Comparison of ENCODE assay signal across 11 cellular contexts in the genomic region with DNA sequence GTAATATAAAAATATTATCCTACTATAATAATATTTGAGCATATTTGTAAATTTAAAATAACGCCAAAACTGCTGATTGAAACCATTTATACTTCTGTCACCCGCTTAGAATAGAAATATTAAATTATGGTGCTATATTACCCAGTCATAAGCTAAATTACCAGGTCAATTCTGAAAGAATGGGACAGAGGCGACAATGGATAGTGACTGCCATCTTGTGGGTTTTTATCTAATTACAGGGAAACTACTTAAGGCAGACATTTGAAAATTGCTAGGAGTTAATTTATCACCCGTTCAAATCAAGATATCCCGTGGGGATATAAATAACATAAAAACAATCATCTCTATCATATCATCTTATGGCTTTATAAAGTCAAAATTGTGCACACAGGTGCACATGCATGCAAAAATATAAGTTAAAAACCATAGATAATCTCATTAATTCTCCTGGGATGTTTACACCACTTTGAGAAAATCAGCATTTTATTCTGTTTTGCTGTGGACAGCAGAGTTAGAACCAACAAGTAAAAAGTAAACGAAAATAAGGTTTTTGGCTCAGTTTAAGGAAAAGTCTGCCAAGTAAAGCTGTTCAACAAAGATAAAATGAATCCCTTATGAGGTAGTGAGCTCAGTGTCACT. TPM values are rescaled to one million over a fixed set of nuclear protein-coding genes. Genes with fewer than 3 reads are reported as not detected.
DNase-seq lines count a peak whose midpoint lies in the region; ATAC-seq, FAIRE-seq and TF ChIP-seq lines count a peak whose summit lies in the region.
"Had no signal": no experiment of that assay in that cellular context is flagged by ENCODE, and none has a peak within 500 bp of the region (broad histone marks: within the 10 kb centered on the region; RNA-seq: fewer than 3 reads in every experiment).

No MANE protein-coding gene starts in this region.

- H3K27me3 ChIP-seq in OCI-LY1 (ENCODE audit: insufficient read depth, low read length) (no peaks in the 10 kb centered on the region), heart left ventricle (peaks cover 0 to 16% (median 0%) of the 10 kb centered on the region in 9 donors)
- H3K27me3 ChIP-seq: SJSA1 had no signal

- H3K9me3 ChIP-seq in OCI-LY1 (ENCODE audit: low read length) (no peaks in the 10 kb centered on the region), heart left ventricle (peaks cover 0 to 4% (median 0%) of the 10 kb centered on the region in 12 donors)

- H3K4me3 ChIP-seq in OCI-LY1 (ENCODE audit: low read depth, low read length, poor library complexity, severe bottlenecking): no peak overlapping the region
- H3K4me3 ChIP-seq in heart left ventricle: no peak overlapping the region
- H3K4me3 ChIP-seq: SJSA1 had no signal

- 16 to 21% (median 18%) methylated on average over 6 of the region's 6 CpGs for WGBS in heart left ventricle, 4 donors

- FAIRE-seq in A204.1 (lab: Jason Lieb, UNC) (peak; percentile 83), GM18507 (lab: Jason Lieb, UNC) (peak; percentile 79)

- H2AFZ ChIP-seq in OCI-LY1 (ENCODE audit: low read length): no peak overlapping the region

- H4K20me1 ChIP-seq in OCI-LY1 (ENCODE audit: insufficient read depth, low read length): no peaks in the 10 kb centered on the region

- intact Hi-C loops in heart left ventricle (cut with DNase I): no loop called here

- DNase-seq in GM18507 (ENCODE audit: extremely low spot score, insufficient read length, low read depth) (no peak), erythroblast (lab: John Stamatoyannopoulos, UW) (peak; percentile 34 to 62), islet precursor cell (no peak), heart left ventricle (no peak)
- DNase-seq in activated CD4-positive, CD25-positive, alpha-beta regulatory T cell (lab: John Stamatoyannopoulos, UW): no peak
- DNase-seq: amniotic stem cell had no signal

- no peaks in the 10 kb centered on the region for H3F3A ChIP-seq in OCI-LY1 (ENCODE audit: insufficient read depth, low read length)

- H3K4me2 ChIP-seq in OCI-LY1 (ENCODE audit: low read length): no peak overlapping the region

- no peak for ATAC-seq in HG02885 (IDR thresholded peaks at IDR 0.05; ENCODE audit: poor library complexity, unreplicated experiment)
- ATAC-seq in heart left ventricle: no peak
- ATAC-seq: stimulated activated effector memory CD8-positive, alpha-beta T cell treated with anti-CD3 and anti-CD28 coated beads, Interleukin-12 subunit alpha, Interleukin-12 subunit beta, amount 100 ng/mL, for 72 hours had no signal

- H3K27ac ChIP-seq in OCI-LY1 (ENCODE audit: low read depth, low read length, poor library complexity, severe bottlenecking): no peak overlapping the region
- no peak overlapping the region for H3K27ac ChIP-seq in heart left ventricle
- H3K27ac ChIP-seq: SJSA1 had no signal

- TF ChIP-seq POLR2A in erythroblast (IDR thresholded peaks at IDR 0.05; ENCODE audit: low read length) (no peak), heart left ventricle (IDR thresholded peaks at IDR 0.05) (no peak)

- no peaks in the 10 kb centered on the region for H3K9me2 ChIP-seq in OCI-LY1 (ENCODE audit: low read depth, low read length)

- H3K36me3 ChIP-seq in OCI-LY1 (ENCODE audit: insufficient read depth, low read length): no peaks in the 10 kb centered on the region
- no peaks in the 10 kb centered on the region for H3K36me3 ChIP-seq in heart left ventricle
- H3K36me3 ChIP-seq: SJSA1 had no signal

- H3K79me2 ChIP-seq in OCI-LY1 (ENCODE audit: insufficient read depth, low read length): no peaks in the 10 kb centered on the region

- H3K4me1 ChIP-seq in OCI-LY1 (ENCODE audit: insufficient read depth, low read length, severe bottlenecking) (peaks cover 11% of the 10 kb centered on the region), heart left ventricle (no peaks in the 10 kb centered on the region)
- H3K4me1 ChIP-seq: SJSA1 had no signal

- TF ChIP-seq CTCF in OCI-LY1 (IDR thresholded peaks at IDR 0.05; ENCODE audit: low read length) (peak; percentile 34), heart left ventricle (IDR thresholded peaks at IDR 0.05) (peak in 1 of 12 donors; percentile 9)

- H3K9ac ChIP-seq in OCI-LY1 (ENCODE audit: low read length): no peak overlapping the region

RNA-seq across cellular contexts. Expression of gene HPSE2, which starts 41.3 kb away (rescaled TPM):
- total RNA-seq in heart left ventricle: under 1 TPM in 6 of 9 donors, not detected in 3; 0.07 to 0.18 (median 0.15) TPM
- under 1 TPM; 0.06 to 0.08 TPM for polyA plus RNA-seq in heart left ventricle
- total RNA-seq: SJSA1 had no signal

RNA-seq across cellular contexts. Expression of gene CNNM1, which starts 52.2 kb away (rescaled TPM):
- under 1 TPM in 6 of 9 donors, not detected in 3; 0.04 to 0.43 (median 0.13) TPM for total RNA-seq in heart left ventricle
- polyA plus RNA-seq in heart left ventricle: under 1 TPM in 1 of 2 donors, not detected in 1; 0.08 TPM
- total RNA-seq: SJSA1 had no signal

Comparison
In these comparisons a context has a peak if more than half of its experiments do, and no peak if none do; other contexts are left out.
1. DNase-seq: peak in erythroblast (2 of 2); none in GM18507 (single experiment), islet precursor cell (single experiment), activated CD4-positive, CD25-positive, alpha-beta regulatory T cell (0 of 4) and heart left ventricle (0 of 5).